ENCODE assay signal across 10 cellular contexts in the genomic region with DNA sequence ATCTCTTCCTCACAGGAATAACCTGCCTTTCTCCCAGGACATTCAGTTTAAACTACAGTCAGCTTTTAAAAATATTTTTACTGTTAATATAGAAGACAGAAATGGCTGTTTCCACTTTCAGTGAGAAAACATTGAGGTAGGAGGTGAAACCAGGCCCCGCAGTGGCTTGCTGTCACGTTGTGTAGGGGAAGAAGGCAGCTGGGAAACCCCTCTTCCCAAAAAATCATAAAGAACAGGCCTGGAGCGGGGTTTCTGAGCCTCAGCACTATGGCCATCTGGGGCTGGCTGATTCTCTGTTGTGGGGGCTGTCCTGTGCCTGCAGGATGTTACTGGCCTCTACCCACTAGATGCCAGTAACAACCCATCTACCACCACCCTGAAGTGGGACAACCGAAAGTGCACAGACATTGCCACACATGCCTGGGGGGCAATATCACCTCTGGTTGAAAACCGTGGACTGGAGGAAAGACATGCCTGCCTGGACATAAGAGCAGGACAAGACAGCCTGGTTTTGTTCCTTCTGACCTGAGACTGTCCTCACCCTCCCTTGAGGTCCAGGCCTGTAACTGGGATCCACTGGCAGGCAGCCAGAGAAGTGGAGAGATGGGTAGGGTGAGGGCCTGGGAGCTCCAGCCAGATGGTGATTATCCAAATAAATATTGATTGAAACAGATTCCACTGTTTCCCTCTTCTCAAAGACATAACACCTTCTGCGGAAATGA. TPM values are rescaled to one million over a fixed set of nuclear protein-coding genes. Genes with fewer than 3 reads are reported as not detected.
"Had no signal": no experiment of that assay in that cellular context is flagged by ENCODE, and none has a peak within 500 bp of the region (broad histone marks: within the 10 kb centered on the region; RNA-seq: fewer than 3 reads in every experiment).

No MANE protein-coding gene starts in this region.

- H3K27me3 Mint-ChIP-seq: activated naive CD8-positive, alpha-beta T cell had no signal

- H3K27ac Mint-ChIP-seq: activated naive CD8-positive, alpha-beta T cell; neural progenitor cell had no signal

- H3K9me3 Mint-ChIP-seq: neural progenitor cell had no signal

- H3K36me3 ChIP-seq: brain microvascular endothelial cell, neural progenitor cell had no signal

- H3K4me3 Mint-ChIP-seq: activated naive CD8-positive, alpha-beta T cell; neural progenitor cell had no signal

- H3K27me3 ChIP-seq: brain microvascular endothelial cell, neural progenitor cell had no signal

- DNase-seq: activated CD4-positive, alpha-beta T cell treated with anti-CD3 and anti-CD28 coated beads, Interleukin-2, amount 50 U/mL, for 1 hour; activated gamma-delta T cell; amygdala; brain microvascular endothelial cell; dermis blood vessel endothelial cell; hippocampal formation had no signal

- H3K27ac ChIP-seq: brain microvascular endothelial cell, neural progenitor cell, parathyroid adenoma, skin epidermis had no signal

- H3K36me3 Mint-ChIP-seq: activated naive CD8-positive, alpha-beta T cell; neural progenitor cell had no signal

- H3K4me3 ChIP-seq: neural progenitor cell, skin epidermis had no signal

RNA-seq across cellular contexts. Expression of a gene that starts 43.9 kb away (rescaled TPM):
- total RNA-seq: dermis blood vessel endothelial cell had no signal
